ENCODE assay signal across 5 cellular contexts in genomic region chrX:132384301-132384700, GRCh38.
"Had no signal": no experiment of that assay in that cellular context is flagged by ENCODE, and none has a peak within 500 bp of the region (broad histone marks: within the 10 kb centered on the region; RNA-seq: fewer than 3 reads in every experiment).

No MANE protein-coding gene starts in this region.

- DNase-seq: IMR-90, KBM-7, KG1 had no signal

- ATAC-seq: HepG2, K562 had no signal
